10 cellular contexts compared by ENCODE assay signal in the genomic region with DNA sequence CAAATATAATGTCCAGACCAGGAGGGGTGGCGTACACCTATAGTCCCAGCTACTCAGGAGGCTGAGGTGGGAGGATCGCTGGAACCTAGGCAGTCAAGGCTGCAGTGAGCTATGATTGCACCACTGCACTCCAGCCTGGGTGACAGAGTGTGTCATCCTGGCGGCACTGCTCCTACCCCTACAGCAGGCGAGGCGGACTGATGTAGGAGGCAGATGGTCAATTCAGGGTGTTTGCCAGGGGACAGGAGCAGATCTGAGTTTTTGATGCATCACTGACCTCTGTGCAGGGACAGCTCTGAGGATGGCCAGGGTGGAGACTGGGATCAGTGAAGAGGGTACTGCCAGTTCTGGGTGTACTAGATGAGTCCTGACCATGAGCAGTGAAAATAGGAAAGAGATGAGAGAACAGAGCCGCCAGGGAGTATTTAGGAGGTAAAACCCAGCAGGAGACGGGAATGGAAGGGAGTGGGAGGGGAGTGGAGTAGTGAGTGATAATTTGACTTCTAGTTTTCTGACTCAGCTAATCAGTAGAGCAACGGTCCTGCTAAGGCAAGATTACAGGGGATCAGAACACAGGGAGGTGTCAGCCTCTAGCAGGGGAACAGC.
DNase-seq lines count a peak whose midpoint lies in the region; ATAC-seq and TF ChIP-seq lines count a peak whose summit lies in the region.
"Had no signal": no experiment of that assay in that cellular context is flagged by ENCODE, and none has a peak within 500 bp of the region (broad histone marks: within the 10 kb centered on the region; RNA-seq: fewer than 3 reads in every experiment).

No MANE protein-coding gene starts in this region.

- no peaks in the 10 kb centered on the region for H3K27me3 Mint-ChIP-seq in CD8-positive, alpha-beta T cell (ENCODE audit: low read depth)

- H3K4me2 ChIP-seq in DOHH2 (ENCODE audit: low read length), result peak overlapping the region; percentile 80

- H3K36me3 ChIP-seq in DOHH2 (ENCODE audit: control insufficient read depth, low read length) (no peaks in the 10 kb centered on the region), adrenal gland (replicated peaks in 1 of 2) (no peaks in the 10 kb centered on the region)
- no peaks in the 10 kb centered on the region for H3K36me3 ChIP-seq in CD8-positive, alpha-beta T cell (ENCODE audit: insufficient read depth, low read length)

- H4K20me1 ChIP-seq in DOHH2 (ENCODE audit: control insufficient read depth, insufficient read depth, low read depth, low read length), result no peaks in the 10 kb centered on the region

- H3K4me1 Mint-ChIP-seq in CD8-positive, alpha-beta T cell (ENCODE audit: low read depth), result no peaks in the 10 kb centered on the region

- TF ChIP-seq POLR2A in adrenal gland (IDR thresholded peaks at IDR 0.05), result no peak

- no peak overlapping the region for H3K4me3 Mint-ChIP-seq in CD8-positive, alpha-beta T cell

- no peaks in the 10 kb centered on the region for H3F3A ChIP-seq in DOHH2 (ENCODE audit: control insufficient read depth, insufficient read depth)

- 80 to 85% (median 83%) methylated on average over 5 to 8 of the region's 8 CpGs for WGBS in adrenal gland, 4 donors

- POLR2A ChIA-PET in CD8-positive, alpha-beta T cell (lab: Charles Lee), result no interaction called here

- H3K27ac Mint-ChIP-seq in CD8-positive, alpha-beta T cell, result no peak overlapping the region

- H3K9me3 Mint-ChIP-seq in CD8-positive, alpha-beta T cell, result no peaks in the 10 kb centered on the region

- H3K9me3 ChIP-seq in DOHH2 (ENCODE audit: control insufficient read depth, insufficient read depth, low read length) (no peaks in the 10 kb centered on the region), adrenal gland (replicated peaks in 1 of 3) (no peaks in the 10 kb centered on the region)
- no peaks in the 10 kb centered on the region for H3K9me3 ChIP-seq in CD8-positive, alpha-beta T cell (ENCODE audit: low read length)
- H3K9me3 ChIP-seq: body of pancreas had no signal

- H3K4me3 ChIP-seq in DOHH2 (ENCODE audit: low read length) (peak overlapping the region; percentile 61), adrenal gland (no peak overlapping the region)
- H3K4me3 ChIP-seq in CD8-positive, alpha-beta T cell (ENCODE audit: low read depth, low read length), result no peak overlapping the region
- H3K4me3 ChIP-seq: body of pancreas had no signal

- DNase-seq in CD8-positive, alpha-beta T cell, result no peak
- DNase-seq in adrenal gland, result no peak
- DNase-seq in amniotic stem cell (lab: John Stamatoyannopoulos, UW), result no peak
- DNase-seq in dermis blood vessel endothelial cell, result no peak
- DNase-seq: body of pancreas had no signal

- H3K27me3 ChIP-seq in DOHH2 (ENCODE audit: control insufficient read depth, low read length) (peaks cover 4% of the 10 kb centered on the region), adrenal gland (no peaks in the 10 kb centered on the region)
- no peaks in the 10 kb centered on the region for H3K27me3 ChIP-seq in CD8-positive, alpha-beta T cell (ENCODE audit: insufficient read depth, low read length)
- H3K27me3 ChIP-seq: body of pancreas had no signal

- no peaks in the 10 kb centered on the region for H3K36me3 Mint-ChIP-seq in CD8-positive, alpha-beta T cell

- H3K27ac ChIP-seq in DOHH2 (ENCODE audit: low read depth, low read length) (peak overlapping the region; percentile 34), cingulate gyrus (ENCODE audit: low read depth, low read length) (peak overlapping the region; percentile 70), adrenal gland (no peak overlapping the region)
- no peak overlapping the region for H3K27ac ChIP-seq in CD8-positive, alpha-beta T cell (ENCODE audit: low read depth, low read length)
- H3K27ac ChIP-seq: body of pancreas, C4-2B had no signal

- CTCF ChIA-PET in CD8-positive, alpha-beta T cell (lab: Charles Lee), result no interaction called here

- no peaks in the 10 kb centered on the region for H3K9me2 ChIP-seq in DOHH2 (replicated peaks; ENCODE audit: control insufficient read depth, low read length)

- intact Hi-C loops in CD8-positive, alpha-beta T cell (cut with DNase I, micrococcal nuclease), result no loop called here
- intact Hi-C loops in adrenal gland (cut with DNase I), result no loop called here

- H3K4me1 ChIP-seq in DOHH2 (ENCODE audit: control insufficient read depth, low read length) (peaks cover 22% of the 10 kb centered on the region), adrenal gland (replicated peaks in 1 of 2) (peaks cover 0 to 5% of the 10 kb centered on the region in 2 donors)
- no peaks in the 10 kb centered on the region for H3K4me1 ChIP-seq in CD8-positive, alpha-beta T cell (ENCODE audit: insufficient read depth, low read length)
- H3K4me1 ChIP-seq: body of pancreas had no signal

- ATAC-seq in GM21390 (IDR thresholded peaks at IDR 0.05; ENCODE audit: unreplicated experiment) (peak; percentile 51), HG03135 (IDR thresholded peaks at IDR 0.05; ENCODE audit: unreplicated experiment) (peak; percentile 42)
- ATAC-seq in CD8-positive, alpha-beta T cell, result no peak
- ATAC-seq: body of pancreas had no signal

- TF ChIP-seq CTCF in DOHH2 (IDR thresholded peaks at IDR 0.05; ENCODE audit: low read depth, low read length, poor library complexity, severe bottlenecking) (no peak), adrenal gland (IDR thresholded peaks at IDR 0.05) (no peak)
- TF ChIP-seq CTCF in CD8-positive, alpha-beta T cell (IDR thresholded peaks at IDR 0.05), result no peak

- H3K79me2 ChIP-seq in DOHH2 (ENCODE audit: control insufficient read depth, low read length), result no peaks in the 10 kb centered on the region

Comparison
In these comparisons a context has a peak if more than half of its experiments do, and no peak if none do; other contexts are left out.
1. H3K27ac ChIP-seq: peak in DOHH2 (single experiment) and cingulate gyrus (single experiment); none in CD8-positive, alpha-beta T cell (single experiment) and adrenal gland (0 of 5).